8 cellular contexts compared by ENCODE assay signal in the genomic region with DNA sequence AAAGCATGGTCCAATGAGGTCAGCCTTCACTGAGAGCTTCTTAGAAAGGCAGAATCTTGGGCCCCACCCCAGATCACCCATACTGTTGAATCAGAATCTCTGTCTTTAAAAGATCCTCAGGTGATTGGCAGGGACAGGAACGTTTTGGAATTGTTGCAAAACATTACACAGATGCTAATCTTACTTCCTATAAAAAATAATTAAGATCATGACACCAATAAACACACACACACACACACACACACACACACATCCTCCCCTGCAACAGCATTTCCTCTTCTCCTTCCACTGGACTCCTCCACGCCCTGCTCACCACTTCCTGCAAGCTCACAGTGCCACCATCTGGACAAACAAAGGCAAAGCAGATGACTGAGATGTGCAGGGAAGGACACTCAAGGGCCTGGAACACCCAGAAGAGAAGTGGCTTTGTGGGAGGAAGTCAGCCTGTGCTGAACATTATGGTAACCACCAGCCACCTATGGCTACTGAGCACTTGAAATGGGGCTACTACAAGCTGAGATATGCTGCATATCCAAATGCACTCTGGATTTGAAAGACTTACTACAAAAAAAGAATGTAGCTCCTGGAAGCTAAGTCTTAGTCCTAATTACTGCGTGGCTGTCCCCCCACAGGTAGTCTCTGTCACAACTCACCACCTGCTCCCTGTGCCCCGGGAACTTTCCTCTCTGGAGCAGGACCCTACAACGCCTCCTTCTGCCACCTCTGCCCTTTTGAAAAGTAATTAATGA.
DNase-seq lines count a peak whose midpoint lies in the region; ATAC-seq lines count a peak whose summit lies in the region.

No MANE protein-coding gene starts in this region.

- peak; percentile 55 to 89 (median 81) for DNase-seq in CD8-positive, alpha-beta memory T cell
- DNase-seq in NCI-H69 (lab: John Stamatoyannopoulos, UW) (peak; percentile 97), dermis microvascular lymphatic vessel endothelial cell (ENCODE audit: low read depth in 2 of 2) (peak; percentile 90 to 91), lung microvascular endothelial cell (ENCODE audit: low read depth in 2 of 2) (peak; percentile 92 to 93)
- peak; percentile 30 to 77 for DNase-seq in activated CD4-positive, alpha-beta T cell treated with anti-CD3 and anti-CD28 coated beads, Interleukin-2, amount 50 U/mL, for 24 hours (ENCODE audit: low read depth in 1 of 2, low spot score in 1 of 2)
- DNase-seq in stimulated activated CD8-positive, alpha-beta memory T cell treated with anti-CD3 and anti-CD28 coated beads, Interleukin-15, amount 100 ng/mL, for 48 hours (ENCODE audit: low read depth in 2 of 2): peak; percentile 45 to 54

- H3K9me3 ChIP-seq in CD8-positive, alpha-beta memory T cell (ENCODE audit: low read length): no peaks in the 10 kb centered on the region

- CTCF ChIA-PET in CD8-positive, alpha-beta memory T cell (lab: Charles Lee): interaction anchor here (0.7 to 3.5 kb wide), 15 partner anchors 9 to 1251 kb away, joined by 3 to 53 read pairs (median 4); no protein-coding TSS in a partner anchor

- no peaks in the 10 kb centered on the region for H3K27me3 ChIP-seq in CD8-positive, alpha-beta memory T cell (ENCODE audit: insufficient read depth, low read length, poor library complexity, severe bottlenecking)

- no peaks in the 10 kb centered on the region for H3K36me3 Mint-ChIP-seq in CD8-positive, alpha-beta memory T cell

- no peaks in the 10 kb centered on the region for H3K36me3 ChIP-seq in CD8-positive, alpha-beta memory T cell (ENCODE audit: insufficient read depth, low read length)

- peak overlapping the region in 5 of 7 donors; percentile 0 to 38 (median 10) for H3K4me3 Mint-ChIP-seq in CD8-positive, alpha-beta memory T cell

- H3K9me3 Mint-ChIP-seq in CD8-positive, alpha-beta memory T cell: no peaks in the 10 kb centered on the region

- peaks cover 14 to 19% (median 17%) of the 10 kb centered on the region in 3 donors for H3K4me1 Mint-ChIP-seq in CD8-positive, alpha-beta memory T cell

- peak overlapping the region; percentile 7 to 91 (median 42) for H3K27ac Mint-ChIP-seq in CD8-positive, alpha-beta memory T cell

- H3K4me3 ChIP-seq in CD8-positive, alpha-beta memory T cell (ENCODE audit: low read length): no peak overlapping the region

- POLR2A ChIA-PET in CD8-positive, alpha-beta memory T cell (lab: Charles Lee): no interaction called here

- no peak overlapping the region for H3K27ac ChIP-seq in CD8-positive, alpha-beta memory T cell (ENCODE audit: low read depth, low read length)

- H3K27me3 Mint-ChIP-seq in CD8-positive, alpha-beta memory T cell: peaks cover 0 to 7% of the 10 kb centered on the region in 2 donors

- peaks cover 11% of the 10 kb centered on the region for H3K4me1 ChIP-seq in CD8-positive, alpha-beta memory T cell (ENCODE audit: insufficient read depth, low read length)

- ATAC-seq in GM19455 (IDR thresholded peaks at IDR 0.05; ENCODE audit: unreplicated experiment): peak; percentile 96
- peak; percentile 79 for ATAC-seq in HG03565 (IDR thresholded peaks at IDR 0.05; ENCODE audit: unreplicated experiment)
